Comparison of ENCODE assay signal across 1 cellular context in the genomic region with DNA sequence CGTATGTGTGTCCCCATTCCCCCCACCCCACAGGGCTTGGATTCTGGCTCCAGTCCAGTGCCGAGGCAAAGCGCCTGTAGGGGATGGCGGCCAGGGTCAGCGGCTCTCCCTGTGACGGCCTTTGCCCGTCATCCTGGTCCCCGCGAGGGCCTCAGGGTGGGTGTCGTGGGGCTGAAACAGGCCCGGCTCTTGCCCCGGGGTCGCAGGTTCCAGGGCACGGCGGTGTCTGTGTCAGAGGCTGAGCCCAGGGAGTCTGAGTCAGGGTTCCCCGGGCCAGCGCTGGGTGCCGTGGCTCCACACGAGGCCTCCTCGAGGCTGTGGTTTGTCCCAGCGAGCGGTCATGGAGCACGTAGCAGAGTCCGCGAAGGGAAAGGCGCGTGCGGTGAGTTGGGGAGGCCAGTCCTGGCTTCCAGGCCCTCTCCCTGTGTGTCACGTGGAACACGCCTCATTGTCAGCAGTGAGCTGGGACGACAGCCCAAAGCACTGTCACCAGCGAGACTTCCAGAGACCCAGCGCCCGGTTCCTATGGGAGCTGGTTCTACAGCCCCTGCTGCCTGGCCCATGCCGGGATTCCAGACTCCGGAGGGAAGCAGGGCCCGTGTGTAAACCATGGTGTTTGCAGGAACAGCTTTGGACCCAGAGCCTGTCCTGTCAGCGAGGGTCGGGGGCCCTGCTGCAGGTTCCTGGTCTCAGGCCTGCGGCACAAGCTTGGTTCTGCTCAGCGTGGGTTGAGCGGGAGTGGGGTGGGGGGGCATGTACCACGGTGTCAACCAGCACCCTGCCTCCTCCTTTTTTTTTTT.
TF ChIP-seq lines count a peak whose summit lies in the region.

No MANE protein-coding gene starts in this region.

TF ChIP-seq in IMR-90, 13 proteins besides CTCF, POLR2A, EP300 and RAD21:
- TF ChIP-seq SMC3 (IDR thresholded peaks at IDR 0.05; ENCODE audit: low read depth, low read length) = no peak
TF ChIP-seq in IMR-90: peak in this region for 0.
